ENCODE assay signal across 7 cellular contexts in the genomic region with DNA sequence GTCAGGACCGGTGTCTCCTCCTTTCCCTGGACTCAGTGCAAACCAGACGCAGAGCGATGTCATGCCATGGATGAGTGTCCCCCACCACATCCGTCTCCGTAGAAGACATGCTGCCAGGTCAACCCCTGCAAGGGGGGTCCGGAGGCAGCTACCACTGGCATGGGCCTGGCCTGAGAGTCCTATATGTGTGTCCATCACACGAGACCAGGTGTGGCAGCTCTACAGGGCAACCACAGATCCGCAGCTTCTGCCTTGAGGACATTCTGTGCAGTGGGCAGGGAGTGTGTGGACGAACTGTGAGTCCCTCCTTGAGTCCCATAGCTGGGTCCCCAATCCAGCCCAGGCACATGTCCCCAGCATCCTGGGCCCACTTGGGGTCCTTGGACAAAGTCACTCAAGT.
A peak's percentile ranks its signal among the peaks of the same experiment; 100 is the strongest.
DNase-seq lines count a peak whose midpoint lies in the region; ATAC-seq, FAIRE-seq and TF ChIP-seq lines count a peak whose summit lies in the region.
"Not testable (repeated sequence)": the region's sequence is repeated elsewhere in the genome, so short reads cannot be mapped to it uniquely, and the experiment has no call there.

No MANE protein-coding gene starts in this region.

- not testable (repeated sequence) for H3K4me2 ChIP-seq in HepG2 (ENCODE audit: low read depth, low read length)

- 0% methylated on average over 2 of the region's 9 CpGs for WGBS in HepG2 (ENCODE audit: low lambda C conversion rate)
- 87 to 92% methylated on average over 4 of the region's 9 CpGs for WGBS in aorta, 2 donors

- CTCF ChIA-PET in Panc1 (lab: Charles Lee); HepG2 (lab: Yijun Ruan, JAX; ENCODE audit: low intra/inter-chr PET ratio, low total read pairs): not testable (repeated sequence)

- H3K9me3 Mint-ChIP-seq in activated T-cell treated with anti-CD3 and anti-CD28 coated beads, Interleukin-2, amount 50 U/mL, for 24 hours, result not testable (repeated sequence)

- BruUV-seq in Panc1 (replicated peaks; lab: Mats Ljungman, UMichigan); HepG2 (replicated peaks; lab: Mats Ljungman, UMichigan): not testable (repeated sequence)

- not testable (repeated sequence) for TF ChIP-seq CTCF in Panc1 (IDR thresholded peaks at IDR 0.05); HepG2 (CRISPR knock-in tag; IDR thresholded peaks at IDR 0.05); omental fat pad (IDR thresholded peaks at IDR 0.05)

- H3K36me3 ChIP-seq in Panc1 (ENCODE audit: control insufficient read depth, insufficient read depth, low read length); HepG2 (replicated peaks in 1 of 2; ENCODE audit: control insufficient read depth in 1 of 2, insufficient read depth in 2 of 2, low read length in 2 of 2); aorta (ENCODE audit: control insufficient read depth in 1 of 2, insufficient read depth in 2 of 2, low read length in 1 of 2): not testable (repeated sequence)

- TF ChIP-seq RAD21 in HepG2 (CRISPR knock-in tag; IDR thresholded peaks at IDR 0.05), result not testable (repeated sequence)

- not testable (repeated sequence) for H3K27ac ChIP-seq in Panc1 (ENCODE audit: low read length); HepG2 (ENCODE audit: extremely low read length, insufficient read depth, low read length); aorta (ENCODE audit: low read depth in 1 of 2, low read length in 2 of 2)

- H2AFZ ChIP-seq in HepG2 (ENCODE audit: low read length), result not testable (repeated sequence)

- H3K27ac Mint-ChIP-seq in activated T-cell treated with anti-CD3 and anti-CD28 coated beads, Interleukin-2, amount 50 U/mL, for 24 hours, result not testable (repeated sequence)

- POLR2A ChIA-PET in Panc1 (lab: Charles Lee); HepG2 (lab: Yijun Ruan, JAX): not testable (repeated sequence)

- not testable (repeated sequence) for TF ChIP-seq POLR2A in HepG2 (IDR thresholded peaks at IDR 0.05; ENCODE audit: insufficient read depth in 1 of 2, low read depth in 2 of 2, low read length in 2 of 2)

- H3K4me3 Mint-ChIP-seq in activated T-cell treated with anti-CD3 and anti-CD28 coated beads, Interleukin-2, amount 50 U/mL, for 24 hours, result not testable (repeated sequence)

- H3K4me1 ChIP-seq in Panc1 (ENCODE audit: control insufficient read depth, insufficient read depth, low read length); HepG2 (ENCODE audit: insufficient read depth, low read length); aorta (ENCODE audit: control insufficient read depth in 1 of 2, insufficient read depth in 2 of 2, low read length in 2 of 2): not testable (repeated sequence)

- not testable (repeated sequence) for H3K4me3 ChIP-seq in Panc1 (ENCODE audit: low read depth in 2 of 2, low read length in 2 of 2); HepG2 (replicated peaks in 1 of 3; ENCODE audit: insufficient read depth in 1 of 3, low read depth in 2 of 3, low read length in 3 of 3); aorta (ENCODE audit: low read length in 2 of 2)

- in situ Hi-C loops in Panc1 (cut with HindIII; ENCODE audit: low pct_unique_long_range_greater_than_20kb, low sequenced_read_pairs); HepG2 (cut with HindIII; ENCODE audit: extremely low pct_ligation_motif_present, low pct_unique_long_range_greater_than_20kb): not testable (repeated sequence)

- H3K27me3 ChIP-seq in Panc1 (ENCODE audit: control insufficient read depth, insufficient read depth, low read length); HepG2 (ENCODE audit: control insufficient read depth in 1 of 2, insufficient read depth in 2 of 2, low read length in 2 of 2); aorta (ENCODE audit: control insufficient read depth in 1 of 2, insufficient read depth in 2 of 2, low read length in 1 of 2): not testable (repeated sequence)

- not testable (repeated sequence) for H3K27me3 Mint-ChIP-seq in activated T-cell treated with anti-CD3 and anti-CD28 coated beads, Interleukin-2, amount 50 U/mL, for 24 hours

- not testable (repeated sequence) for H3K4me1 Mint-ChIP-seq in activated T-cell treated with anti-CD3 and anti-CD28 coated beads, Interleukin-2, amount 50 U/mL, for 24 hours (ENCODE audit: low read depth)

- ATAC-seq in Panc1, result 0 out of 2 replicates have a peak, but pooled peaks have one; percentile 26
- peak; percentile 24 for ATAC-seq in esophagus mucosa
- peak; percentile 46 for ATAC-seq in HepG2
- peak; percentile 72 for ATAC-seq in omental fat pad (ENCODE audit: low FRiP score)
- ATAC-seq in stimulated activated naive CD8-positive, alpha-beta T cell treated with anti-CD3 and anti-CD28 coated beads, Interleukin-15, Interleukin-2, amounts not matched to agents 100 U/mL and 50 U/mL, for 24 hours, result peak; percentile 20
- peak; percentile 48 for ATAC-seq in aorta (ENCODE audit: low FRiP score)

- not testable (repeated sequence) for H3K9ac ChIP-seq in HepG2 (ENCODE audit: insufficient read depth, low read depth, low read length)

- H4K20me1 ChIP-seq in HepG2 (ENCODE audit: insufficient read depth, low read length), result not testable (repeated sequence)

- not testable (repeated sequence) for H3K36me3 Mint-ChIP-seq in activated T-cell treated with anti-CD3 and anti-CD28 coated beads, Interleukin-2, amount 50 U/mL, for 24 hours (ENCODE audit: low read depth)

- FAIRE-seq in HepG2 (lab: Jason Lieb, UNC), result not testable (repeated sequence)

- H3K9me3 ChIP-seq in Panc1 (ENCODE audit: control insufficient read depth, insufficient read depth, low read depth, low read length); HepG2 (ENCODE audit: low read length); aorta (ENCODE audit: control insufficient read depth, low read length): not testable (repeated sequence)

- intact Hi-C loops in Panc1 (cut with micrococcal nuclease; ENCODE audit: unreplicated experiment); HepG2 (cut with micrococcal nuclease; ENCODE audit: unreplicated experiment); aorta (cut with DNase I): not testable (repeated sequence)

- H3K79me2 ChIP-seq in HepG2 (ENCODE audit: insufficient read depth, low read length), result not testable (repeated sequence)

- TF ChIP-seq EP300 in HepG2 (IDR thresholded peaks at IDR 0.05; ENCODE audit: low read depth in 2 of 2, low read length in 2 of 2); HepG2 (CRISPR knock-in tag; IDR thresholded peaks at IDR 0.05; ENCODE audit: borderline replicate concordance): not testable (repeated sequence)

- not testable (repeated sequence) for DNase-seq in Panc1 (ENCODE audit: low read depth, low spot score); HepG2 (ENCODE audit: low spot score); omental fat pad (ENCODE audit: low spot score); stimulated activated naive CD8-positive, alpha-beta T cell treated with anti-CD3 and anti-CD28 coated beads, Interleukin-15, Interleukin-2, amounts not matched to agents 100 U/mL and 50 U/mL, for 24 hours
- DNase-seq in activated T-cell treated with anti-CD3 and anti-CD28 coated beads, Interleukin-2, amount 50 U/mL, for 24 hours, result peak; percentile 22
- peak in 1 of 2 donors; percentile 72 for DNase-seq in aorta

Comparison
In these comparisons a context has a peak if more than half of its experiments do, and no peak if none do; other contexts are left out.
1. ATAC-seq: peak in every context shown above with its lines; median percentile 72 in omental fat pad; 48 in aorta; 46 in HepG2; 26 in Panc1; 24 in esophagus mucosa; 20 in stimulated activated naive CD8-positive, alpha-beta T cell treated with anti-CD3 and anti-CD28 coated beads, Interleukin-15, Interleukin-2, amounts not matched to agents 100 U/mL and 50 U/mL, for 24 hours.